Comparison of ENCODE assay signal across 11 cellular contexts in genomic region chr2:27776097-27776496, GRCh38. TPM values are rescaled to one million over a fixed set of nuclear protein-coding genes. Genes with fewer than 3 reads are reported as not detected.
DNase-seq lines count a peak whose midpoint lies in the region; ATAC-seq and TF ChIP-seq lines count a peak whose summit lies in the region.
"Had no signal": no experiment of that assay in that cellular context is flagged by ENCODE, and none has a peak within 500 bp of the region (broad histone marks: within the 10 kb centered on the region; RNA-seq: fewer than 3 reads in every experiment).

No MANE protein-coding gene starts in this region.

- H3K4me3 Mint-ChIP-seq in activated T-cell treated with anti-CD3 and anti-CD28 coated beads, Interleukin-2, amount 50 U/mL, for 24 hours = no peak overlapping the region

- H3K4me1 Mint-ChIP-seq in activated T-cell treated with anti-CD3 and anti-CD28 coated beads, Interleukin-2, amount 50 U/mL, for 24 hours (ENCODE audit: low read depth) = peaks cover 61% of the 10 kb centered on the region

- TF ChIP-seq POLR2A in breast epithelium (IDR thresholded peaks at IDR 0.05) (no peak), transverse colon (IDR thresholded peaks at IDR 0.05) (no peak)

- in situ Hi-C loops in transverse colon (cut with MboI; ENCODE audit: low pct_ligation_motif_present in 1 of 4, low pct_unique_long_range_greater_than_20kb in 1 of 4, low sequenced_read_pairs in 3 of 4) = no loop called here

- peak; percentile 22 for ATAC-seq in left lobe of liver
- ATAC-seq in GM21381 (IDR thresholded peaks at IDR 0.05; ENCODE audit: unreplicated experiment) = no peak
- ATAC-seq in HG03342 (IDR thresholded peaks at IDR 0.05; ENCODE audit: unreplicated experiment) = no peak
- ATAC-seq: body of pancreas had no signal

- 49 to 77% methylated on average over 5 to 8 of the region's 8 CpGs for WGBS in transverse colon (ENCODE audit: low coverage in 1 of 2), 2 donors

- H3K36me3 ChIP-seq in breast epithelium = no peaks in the 10 kb centered on the region
- no peaks in the 10 kb centered on the region for H3K36me3 ChIP-seq in transverse colon

- H3K4me3 ChIP-seq in breast epithelium (no peak overlapping the region), transverse colon (no peak overlapping the region)
- H3K4me3 ChIP-seq: body of pancreas had no signal

- no peak for DNase-seq in activated T-cell treated with anti-CD3 and anti-CD28 coated beads, Interleukin-2, amount 50 U/mL, for 24 hours
- no peak for DNase-seq in activated T-cell treated with anti-CD3 and anti-CD28 coated beads, Interleukin-2, amount 50 U/mL, for 48 hours
- DNase-seq in breast epithelium (ENCODE audit: low spot score in 2 of 2) = no peak
- peak; percentile 73 for DNase-seq in left lobe of liver (ENCODE audit: low spot score)
- peak; percentile 33 for DNase-seq in transverse colon
- DNase-seq in DMS153 treated with DMSO at 0.1 percent for 48 hours (lab: John Stamatoyannopoulos, UW; ENCODE audit: unreplicated experiment) = no peak
- DNase-seq: activated CD4-positive, alpha-beta T cell treated with anti-CD3 and anti-CD28 coated beads, Interleukin-2, amount 50 U/mL, for 48 hours; NCI-H1048 had no signal

- TF ChIP-seq EP300 in transverse colon (IDR thresholded peaks at IDR 0.05; ENCODE audit: low read depth) = no peak

- peaks cover 84% of the 10 kb centered on the region for H3K36me3 Mint-ChIP-seq in activated T-cell treated with anti-CD3 and anti-CD28 coated beads, Interleukin-2, amount 50 U/mL, for 24 hours (ENCODE audit: low read depth)

- no peaks in the 10 kb centered on the region for H3K9me3 Mint-ChIP-seq in activated T-cell treated with anti-CD3 and anti-CD28 coated beads, Interleukin-2, amount 50 U/mL, for 24 hours

- TF ChIP-seq CTCF in breast epithelium (IDR thresholded peaks at IDR 0.05) (no peak), transverse colon (IDR thresholded peaks at IDR 0.05) (no peak)

- peaks cover 5 to 7% of the 10 kb centered on the region in 2 donors for H3K4me1 ChIP-seq in breast epithelium
- peaks cover 11 to 49% (median 16%) of the 10 kb centered on the region in 4 donors for H3K4me1 ChIP-seq in transverse colon

- H3K9me3 ChIP-seq in breast epithelium = no peaks in the 10 kb centered on the region
- H3K9me3 ChIP-seq in transverse colon = no peaks in the 10 kb centered on the region
- H3K9me3 ChIP-seq: body of pancreas had no signal

- intact Hi-C loops in breast epithelium (cut with DNase I; ENCODE audit: low total_unique reads) (no loop called here), transverse colon (cut with DNase I; ENCODE audit: low total_unique reads) (no loop called here)

- peak overlapping the region; percentile 31 for H3K27ac Mint-ChIP-seq in activated T-cell treated with anti-CD3 and anti-CD28 coated beads, Interleukin-2, amount 50 U/mL, for 24 hours

- H3K27me3 Mint-ChIP-seq in activated T-cell treated with anti-CD3 and anti-CD28 coated beads, Interleukin-2, amount 50 U/mL, for 24 hours = no peaks in the 10 kb centered on the region

- H3K27ac ChIP-seq in breast epithelium (peak overlapping the region; percentile 6 to 30), transverse colon (peak overlapping the region; percentile 56 to 79 (median 68))

- no peaks in the 10 kb centered on the region for H3K27me3 ChIP-seq in breast epithelium
- H3K27me3 ChIP-seq in transverse colon = no peaks in the 10 kb centered on the region
- H3K27me3 ChIP-seq: body of pancreas had no signal

RNA-seq across cellular contexts. Expression of gene MRPL33, which starts 4.6 kb away (rescaled TPM):
- 10 to 100 TPM; 88.2 to 93.3 (median 89.7) TPM for total RNA-seq in breast epithelium
- 21.3 TPM for total RNA-seq in left lobe of liver
- total RNA-seq in transverse colon = 10 to 100 TPM in 3 of 4 donors, 1 to 10 TPM in 1; 7.2 to 89.4 (median 45.7) TPM

Comparison
In these comparisons a context has a peak if more than half of its experiments do, and no peak if none do; other contexts are left out.
1. DNase-seq: peak in left lobe of liver (single experiment) and transverse colon (single experiment); none in activated T-cell treated with anti-CD3 and anti-CD28 coated beads, Interleukin-2, amount 50 U/mL, for 24 hours (single experiment), activated T-cell treated with anti-CD3 and anti-CD28 coated beads, Interleukin-2, amount 50 U/mL, for 48 hours (0 of 2), breast epithelium (0 of 2) and DMS153 treated with DMSO at 0.1 percent for 48 hours (single experiment).